In the genomic region with DNA sequence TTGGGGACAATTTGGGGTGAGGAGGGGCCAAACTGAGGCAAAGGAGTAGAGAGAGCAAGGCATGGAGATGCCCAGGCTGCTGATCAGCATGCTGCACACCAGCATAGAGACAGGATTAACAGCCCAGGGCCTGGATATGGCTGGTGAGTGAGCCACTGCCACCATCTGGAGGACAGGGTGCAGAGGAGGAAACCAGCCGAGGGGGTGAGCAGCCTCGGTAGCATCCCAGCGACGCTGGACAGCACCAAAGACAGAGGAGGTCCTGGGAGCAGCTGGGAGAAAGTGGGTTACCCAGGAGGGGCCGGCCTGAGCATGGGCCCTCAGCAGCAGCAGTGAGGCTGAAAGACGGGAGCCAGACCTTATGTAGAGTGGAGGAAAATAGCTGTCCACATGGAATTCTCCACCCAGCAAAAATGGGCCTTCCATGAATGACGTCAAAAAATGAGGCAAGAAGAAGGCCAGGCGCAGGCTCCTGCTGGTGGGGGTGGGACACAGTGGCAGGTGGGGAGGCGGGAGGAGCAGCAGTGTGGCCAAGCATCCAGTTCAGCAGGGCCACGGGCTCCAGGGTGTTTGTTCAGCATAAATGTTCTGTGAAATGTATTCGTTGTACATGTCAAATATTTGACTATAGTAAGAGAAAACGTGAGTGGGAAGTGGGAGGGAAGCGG, we compare ENCODE assay signal across 13 cellular contexts. TPM values are rescaled to one million over a fixed set of nuclear protein-coding genes. Genes with fewer than 3 reads are reported as not detected.
A peak's percentile ranks its signal among the peaks of the same experiment; 100 is the strongest.
DNase-seq lines count a peak whose midpoint lies in the region; ATAC-seq and TF ChIP-seq lines count a peak whose summit lies in the region.
"Had no signal": no experiment of that assay in that cellular context is flagged by ENCODE, and none has a peak within 500 bp of the region (broad histone marks: within the 10 kb centered on the region; RNA-seq: fewer than 3 reads in every experiment).

No MANE protein-coding gene starts in this region.

- H3K27ac ChIP-seq in uterus: no peak overlapping the region
- H3K27ac ChIP-seq: sigmoid colon had no signal

- TF ChIP-seq POLR2A in uterus (IDR thresholded peaks at IDR 0.05): no peak

- no peak overlapping the region for H3K4me3 ChIP-seq in uterus
- H3K4me3 ChIP-seq: sigmoid colon had no signal

- no peaks in the 10 kb centered on the region for H3K27me3 ChIP-seq in uterus
- H3K27me3 ChIP-seq: sigmoid colon had no signal

- no peaks in the 10 kb centered on the region for H3K4me1 ChIP-seq in uterus
- H3K4me1 ChIP-seq: sigmoid colon had no signal

- no peak for TF ChIP-seq CTCF in uterus (IDR thresholded peaks at IDR 0.05)

- peak; percentile 14 for DNase-seq in Ammon's horn (ENCODE audit: low spot score)
- peak; percentile 45 for DNase-seq in GM03348 (ENCODE audit: low spot score)
- DNase-seq in SHP77 treated with DMSO at 0.1 percent for 48 hours (lab: John Stamatoyannopoulos, UW): peak; percentile 79
- no peak for DNase-seq in left colon
- no peak for DNase-seq in stimulated activated CD4-positive, alpha-beta T cell treated with anti-CD3 and anti-CD28 coated beads, Interleukin-15, amount 100 ng/mL, for 24 hours
- no peak for DNase-seq in uterus
- DNase-seq in T1000 (lab: John Stamatoyannopoulos, UW): no peak
- DNase-seq: activated gamma-delta T cell treated with Interleukin-2 at 50 U/mL for 16 hours; NCI-H2171; sigmoid colon; stimulated activated CD8-positive, alpha-beta memory T cell treated with anti-CD3 and anti-CD28 coated beads, Interleukin-4, amount 100 ng/mL, for 48 hours; T-helper 9 cell had no signal

- ATAC-seq in left colon (peak; percentile 55), HG03460 (IDR thresholded peaks at IDR 0.05; ENCODE audit: unreplicated experiment) (no peak)

- no peaks in the 10 kb centered on the region for H3K36me3 ChIP-seq in uterus
- H3K36me3 ChIP-seq: sigmoid colon had no signal

- intact Hi-C loops in left colon (cut with DNase I, micrococcal nuclease): no loop called here
- intact Hi-C loops in uterus (cut with DNase I; ENCODE audit: low total_unique reads): no loop called here

- H3K9me3 ChIP-seq in uterus: no peaks in the 10 kb centered on the region
- H3K9me3 ChIP-seq: sigmoid colon had no signal

RNA-seq across cellular contexts. Expression of a gene that starts 16.7 kb away (rescaled TPM):
- 1 to 10 TPM; 1.5 to 1.6 TPM for total RNA-seq in left colon
- 1 to 10 TPM in 2 of 4 donors, under 1 TPM in 2; under 0.01 to 6.3 (median 1.0) TPM for total RNA-seq in uterus

RNA-seq across cellular contexts. Expression of a gene that starts 44.7 kb away (rescaled TPM):
- total RNA-seq in left colon (1 to 10 TPM; 4.7 to 6.7 TPM), uterus (10 to 100 TPM; 18.4 to 43.7 (median 25.1) TPM)

Comparison
In these comparisons a context has a peak if more than half of its experiments do, and no peak if none do; other contexts are left out.
1. DNase-seq: peak in Ammon's horn (single experiment), GM03348 (single experiment) and SHP77 treated with DMSO at 0.1 percent for 48 hours (single experiment); none in left colon (0 of 2), stimulated activated CD4-positive, alpha-beta T cell treated with anti-CD3 and anti-CD28 coated beads, Interleukin-15, amount 100 ng/mL, for 24 hours (single experiment), uterus (0 of 2) and T1000 (single experiment).